Comparison of ENCODE assay signal across 1 cellular context in genomic region chr1:248818505-248819374, GRCh38.
TF ChIP-seq lines count a peak whose summit lies in the region.

No MANE protein-coding gene starts in this region.

TF ChIP-seq in IMR-90, 13 proteins besides CTCF, POLR2A, EP300 and RAD21 (continued from another document):
- TF ChIP-seq ELK1 (IDR thresholded peaks at IDR 0.05; ENCODE audit: borderline replicate concordance, low read depth, low read length) (no peak), SMC3 (IDR thresholded peaks at IDR 0.05; ENCODE audit: low read depth, low read length) (no peak), RFX5 (IDR thresholded peaks at IDR 0.05; ENCODE audit: low read depth, low read length) (no peak), CHD1 (IDR thresholded peaks at IDR 0.05; ENCODE audit: low read depth, low read length) (no peak), MAZ (IDR thresholded peaks at IDR 0.05; ENCODE audit: borderline replicate concordance, low read depth, low read length) (no peak), BHLHE40 (IDR thresholded peaks at IDR 0.05; ENCODE audit: low read depth, low read length) (no peak), USF2 (IDR thresholded peaks at IDR 0.05; ENCODE audit: low read depth, low read length) (no peak), CEBPB (IDR thresholded peaks at IDR 0.05; ENCODE audit: low read depth, low read length) (no peak), RCOR1 (IDR thresholded peaks at IDR 0.05; ENCODE audit: insufficient replicate concordance, low read length) (no peak)
